Comparison of ENCODE assay signal across 9 cellular contexts in genomic region chr10:6204341-6205191, GRCh38. TPM values are rescaled to one million over a fixed set of nuclear protein-coding genes. Genes with fewer than 3 reads are reported as not detected.
DNase-seq lines count a peak whose midpoint lies in the region; ATAC-seq, FAIRE-seq and TF ChIP-seq lines count a peak whose summit lies in the region.
"Had no signal": no experiment of that assay in that cellular context is flagged by ENCODE, and none has a peak within 500 bp of the region (broad histone marks: within the 10 kb centered on the region; RNA-seq: fewer than 3 reads in every experiment).

No MANE protein-coding gene starts in this region.

- no peak overlapping the region for H2BK120ac ChIP-seq in H1 (replicated peaks; ENCODE audit: low read depth, low read length)

- peak overlapping the region; percentile 81 for H4K91ac ChIP-seq in H1 (replicated peaks; ENCODE audit: insufficient read length, low read length)

- peaks cover 11% of the 10 kb centered on the region; the same call in 1 of the 2 replicates for H3K79me1 ChIP-seq in H1 (ENCODE audit: low read depth, low read length)

- H2AK5ac ChIP-seq in H1 (ENCODE audit: low read depth, low read length): peak overlapping the region; percentile 28; the same call in 1 of the 2 replicates

- H3K27me3 ChIP-seq in Peyer's patch (no peaks in the 10 kb centered on the region), H1 (replicated peaks in 1 of 4; ENCODE audit: control insufficient read depth in 3 of 4, extremely low read depth in 1 of 4, insufficient read depth in 3 of 4, low read length in 3 of 4) (peaks cover 16 to 28% (median 26%) of the 10 kb centered on the region in 4 experiments; a peak in 6 of 7 replicates)

- TF ChIP-seq RAD21 in H1 (IDR thresholded peaks at IDR 0.05 in 1 of 2, conservative IDR thresholded peaks at IDR 0.05 in 1 of 2; ENCODE audit: low read depth in 2 of 2, low read length in 2 of 2): no peak

- no peak overlapping the region for H2BK15ac ChIP-seq in H1 (ENCODE audit: low read length)

- H3K27ac Mint-ChIP-seq in type B pancreatic cell: peak overlapping the region; percentile 34

- 0 out of 2 replicates have a peak overlapping the region, but pooled peaks have one; percentile 60 for H2BK12ac ChIP-seq in H1 (ENCODE audit: low read depth, low read length)

- no peak overlapping the region for H2AFZ ChIP-seq in H1 (ENCODE audit: low read length)

- no peak for TF ChIP-seq EP300 in H1 (IDR thresholded peaks at IDR 0.05; ENCODE audit: borderline replicate concordance in 1 of 2, low read depth in 2 of 2, low read length in 2 of 2)

- peak overlapping the region; percentile 55 to 90 (median 86) for H3K4me3 ChIP-seq in Peyer's patch
- peak overlapping the region; percentile 63 to 92 (median 80) for H3K4me3 ChIP-seq in H1 (ENCODE audit: extremely low read depth in 1 of 4, insufficient read depth in 2 of 4, low read depth in 3 of 4, low read length in 4 of 4)
- peak overlapping the region; percentile 96 for H3K4me3 ChIP-seq in mesodermal cell (ENCODE audit: extremely low read depth, insufficient read depth, low read length, poor library complexity, severe bottlenecking)

- H3K27ac ChIP-seq in Peyer's patch (peak overlapping the region in 3 of 4 donors; percentile 27 to 96 (median 94)), H1 (ENCODE audit: low read depth, low read length) (no peak overlapping the region), mesodermal cell (ENCODE audit: low read depth, low read length, severe bottlenecking) (no peak overlapping the region)
- H3K27ac ChIP-seq: 22Rv1 had no signal

- no peak overlapping the region for H2BK20ac ChIP-seq in H1 (ENCODE audit: low read length)

- peaks cover 22% of the 10 kb centered on the region for H3K23me2 ChIP-seq in H1 (ENCODE audit: low read depth, low read length)

- H2BK5ac ChIP-seq in H1 (ENCODE audit: low read depth, low read length): no peak overlapping the region

- peaks cover 0 to 41% of the 10 kb centered on the region in 2 experiments; a peak in 3 of 4 replicates for H3K79me2 ChIP-seq in H1 (ENCODE audit: control insufficient read depth in 1 of 2, insufficient read depth in 2 of 2, low read length in 2 of 2)

- peak; percentile 60 for FAIRE-seq in H1 (lab: Jason Lieb, UNC)

- peaks cover 11% of the 10 kb centered on the region for H3K4me1 Mint-ChIP-seq in type B pancreatic cell (ENCODE audit: unreplicated experiment)

- ATAC-seq in HG03039 (IDR thresholded peaks at IDR 0.05; ENCODE audit: unreplicated experiment) (no peak), GM19397 (IDR thresholded peaks at IDR 0.05; ENCODE audit: unreplicated experiment) (no peak)

- H4K5ac ChIP-seq in H1 (ENCODE audit: insufficient read length, low read depth, low read length): no peak overlapping the region

- H3K27me3 Mint-ChIP-seq in type B pancreatic cell: peaks cover 32% of the 10 kb centered on the region

- no peak for TF ChIP-seq CTCF in Peyer's patch (IDR thresholded peaks at IDR 0.05)
- TF ChIP-seq CTCF in H1 (IDR thresholded peaks at IDR 0.05; ENCODE audit: control extremely low read depth in 1 of 3, insufficient read depth in 1 of 3, low read depth in 1 of 3, low read length in 3 of 3): no peak
- TF ChIP-seq CTCF in type B pancreatic cell (conservative IDR thresholded peaks at IDR 0.05): no peak

- peak overlapping the region; percentile 25 for H3K56ac ChIP-seq in H1 (replicated peaks; ENCODE audit: insufficient read length, low read depth, low read length)

- DNase-seq in DMS 273 (lab: John Stamatoyannopoulos, UW; ENCODE audit: unreplicated experiment) (peak; percentile 56), DMS 273 treated with DMSO at 0.1 percent for 48 hours (lab: John Stamatoyannopoulos, UW) (no peak), Peyer's patch (no peak), H1 (ENCODE audit: low read depth in 1 of 2, low spot score in 2 of 2) (peak in 1 of 2 experiments; percentile 57), type B pancreatic cell (ENCODE audit: extremely low spot score, unreplicated experiment) (no peak)

- peak overlapping the region; percentile 94 for H3K4ac ChIP-seq in H1 (replicated peaks; ENCODE audit: insufficient read length, low read depth, low read length)

- H3K36me3 Mint-ChIP-seq in type B pancreatic cell: peaks cover 6% of the 10 kb centered on the region

- CTCF ChIA-PET in H1 (lab: Charles Lee; ENCODE audit: partially characterized antibody): interaction anchor here (0.7 to 2.5 kb wide), 13 partner anchors 14 to 202 kb away, joined by 3 to 12 read pairs (median 3); no protein-coding TSS in a partner anchor

- H3K9me3 ChIP-seq in Peyer's patch (no peaks in the 10 kb centered on the region), H1 (ENCODE audit: insufficient read depth in 2 of 2, low read depth in 1 of 2, low read length in 1 of 2) (no peaks in the 10 kb centered on the region), mesodermal cell (ENCODE audit: control insufficient read depth, low read length) (no peaks in the 10 kb centered on the region)

- no peaks in the 10 kb centered on the region for H3K9me3 Mint-ChIP-seq in type B pancreatic cell

- H3K14ac ChIP-seq in H1 (ENCODE audit: insufficient read length): no peak overlapping the region

- peak overlapping the region; percentile 86 for H3K4me3 Mint-ChIP-seq in type B pancreatic cell

- H3K18ac ChIP-seq in H1 (ENCODE audit: extremely low read depth, low read length): peak overlapping the region; percentile 19

- H3K4me2 ChIP-seq in H1 (ENCODE audit: insufficient read depth in 1 of 2, low read depth in 2 of 2, low read length in 2 of 2): peak overlapping the region; percentile 81 to 87

- WGBS in H1 (ENCODE audit: extremely low coverage in 1 of 2, insufficient coverage in 1 of 2, insufficient read length in 1 of 2, insufficient replicate concordance in 2 of 2, low coverage in 1 of 2, low lambda C conversion rate in 2 of 2, missing lambda C conversion rate in 1 of 2), 2 experiments: 31% methylated on average over 17 of the region's 24 CpGs; no CpG with 5 or more reads in 1 of the 2 experiments
- 17 to 23% methylated on average over 18 to 20 of the region's 24 CpGs for WGBS in mesodermal cell (ENCODE audit: insufficient coverage in 2 of 2), 2 experiments

- peak overlapping the region; percentile 41; the same call in 1 of the 2 replicates for H4K8ac ChIP-seq in H1 (ENCODE audit: extremely low read depth, insufficient read depth, low read length)

- peak overlapping the region in 3 of 4 experiments; percentile 33 to 55 (median 34); a peak in 4 of 7 replicates for H3K9ac ChIP-seq in H1 (replicated peaks in 1 of 4; ENCODE audit: extremely low read depth in 1 of 4, low read depth in 3 of 4, low read length in 3 of 4)

- H3K36me3 ChIP-seq in Peyer's patch (no peaks in the 10 kb centered on the region), H1 (ENCODE audit: control insufficient read depth in 2 of 4, insufficient read depth in 4 of 4, low read length in 3 of 4) (no peaks in the 10 kb centered on the region), mesodermal cell (ENCODE audit: control insufficient read depth, insufficient read depth, low read length) (peaks cover 29% of the 10 kb centered on the region)

- POLR2A ChIA-PET in H1 (lab: Charles Lee; ENCODE audit: partially characterized antibody): interaction anchor here (0.6 to 3.9 kb wide), 5 partner anchors 14 to 201 kb away, joined by 3 to 66 read pairs (median 15); no protein-coding TSS in a partner anchor

- H3K23ac ChIP-seq in H1 (ENCODE audit: insufficient read length): no peak overlapping the region

- peaks cover 0 to 32% (median 8%) of the 10 kb centered on the region in 4 donors for H3K4me1 ChIP-seq in Peyer's patch
- peaks cover 3 to 10% (median 7%) of the 10 kb centered on the region in 4 experiments for H3K4me1 ChIP-seq in H1 (replicated peaks in 1 of 4; ENCODE audit: control insufficient read depth in 3 of 4, insufficient read depth in 4 of 4, low read length in 3 of 4)
- peaks cover 26% of the 10 kb centered on the region for H3K4me1 ChIP-seq in mesodermal cell (ENCODE audit: control insufficient read depth, insufficient read depth, low read length, poor library complexity, severe bottlenecking)

- TF ChIP-seq POLR2A in Peyer's patch (IDR thresholded peaks at IDR 0.05) (no peak), H1 (IDR thresholded peaks at IDR 0.05; ENCODE audit: control extremely low read depth in 1 of 2, low read depth in 2 of 2, low read length in 2 of 2) (peak in 1 of 2 experiments; percentile 53; a peak in 1 of 3 replicates)

- H4K20me1 ChIP-seq in H1 (replicated peaks in 1 of 2; ENCODE audit: control insufficient read depth in 1 of 2, insufficient read depth in 2 of 2, low read length in 2 of 2): peaks cover 16 to 31% of the 10 kb centered on the region in 2 experiments

TF ChIP-seq in H1, 55 proteins besides CTCF, POLR2A, EP300 and RAD21 (continues in another document):
- TF ChIP-seq EZH2 (IDR thresholded peaks at IDR 0.05; ENCODE audit: low read depth, low read length, severe bottlenecking) (no peak), RFX5 (IDR thresholded peaks at IDR 0.05; ENCODE audit: borderline replicate concordance, low read depth, low read length) (no peak), ATF3 (IDR thresholded peaks at IDR 0.05; ENCODE audit: insufficient read depth, low read depth, low read length) (no peak), RNF2 (IDR thresholded peaks at IDR 0.05; ENCODE audit: borderline replicate concordance, low read depth, low read length, missing control alignments, poor library complexity, severe bottlenecking) (no peak), BRCA1 (IDR thresholded peaks at IDR 0.05; ENCODE audit: low read depth, low read length) (no peak), YY1 (IDR thresholded peaks at IDR 0.05; ENCODE audit: low read depth, low read length) (no peak), RBBP5 (IDR thresholded peaks at IDR 0.05; ENCODE audit: borderline replicate concordance, low read depth, low read length) (no peak), CTBP2 (IDR thresholded peaks at IDR 0.05; ENCODE audit: borderline replicate concordance, insufficient read depth, insufficient read length, low read length) (no peak)

RNA-seq across cellular contexts. Expression of gene PFKFB3, which starts 1.8 kb away (rescaled TPM):
- total RNA-seq in Peyer's patch (10 to 100 TPM; 15.2 to 85.0 (median 36.6) TPM), type B pancreatic cell (ENCODE audit: low replicate concordance) (14.0 and 30.2 TPM in 2 replicates)
- total RNA-seq in H1 (2021; fragmentation: NEBNext Ultra II Directional; extraction: Animal tissue kit (Norgen Biotek cat#: 25700)): 27.3 and 32.0 TPM in 2 replicates
- 15.6 and 27.5 TPM in 2 replicates for polyA plus RNA-seq in H1 (2011; rRNA removed)
- 16.8 TPM for polyA plus RNA-seq in H1 (2011; cell fraction: cytosol; rRNA removed)
- polyA plus RNA-seq in H1 (2011; cell fraction: nucleus; rRNA removed): 47.6 TPM
- 18.4 to 25.7 TPM (median 22.3 TPM) in 4 replicates for polyA plus RNA-seq in H1 (2012, experiment 1 of 2)
- 11.8 TPM for polyA plus RNA-seq in H1 (2012, experiment 2 of 2)
- polyA plus RNA-seq in H1 (2013, experiment 1 of 2): 11.7 TPM
- 11.3 TPM for polyA plus RNA-seq in H1 (2013, experiment 2 of 2)
- 28.8 and 34.1 TPM in 2 replicates for polyA minus RNA-seq in H1 (2011; rRNA and poly(A)+ RNA removed)
- polyA minus RNA-seq in H1 (2011; cell fraction: cytosol; rRNA and poly(A)+ RNA removed): 15.3 TPM
- 55.3 TPM for polyA minus RNA-seq in H1 (2011; cell fraction: nucleus; rRNA and poly(A)+ RNA removed)
- 45.8 TPM for polyA plus RNA-seq in mesodermal cell (2013, experiment 1 of 2)
- 40.6 TPM for polyA plus RNA-seq in mesodermal cell (2013, experiment 2 of 2)

Comparison
In these comparisons a context has a peak if more than half of its experiments do, and no peak if none do; other contexts are left out.
1. H3K27ac ChIP-seq: peak in Peyer's patch (3 of 4); none in H1 (single experiment) and mesodermal cell (single experiment).
2. Peak in every context shown above with its lines, with median percentiles within 50 percentile points of each other: H3K4me3 ChIP-seq.